ENCODE assay signal across 8 cellular contexts in the genomic region with DNA sequence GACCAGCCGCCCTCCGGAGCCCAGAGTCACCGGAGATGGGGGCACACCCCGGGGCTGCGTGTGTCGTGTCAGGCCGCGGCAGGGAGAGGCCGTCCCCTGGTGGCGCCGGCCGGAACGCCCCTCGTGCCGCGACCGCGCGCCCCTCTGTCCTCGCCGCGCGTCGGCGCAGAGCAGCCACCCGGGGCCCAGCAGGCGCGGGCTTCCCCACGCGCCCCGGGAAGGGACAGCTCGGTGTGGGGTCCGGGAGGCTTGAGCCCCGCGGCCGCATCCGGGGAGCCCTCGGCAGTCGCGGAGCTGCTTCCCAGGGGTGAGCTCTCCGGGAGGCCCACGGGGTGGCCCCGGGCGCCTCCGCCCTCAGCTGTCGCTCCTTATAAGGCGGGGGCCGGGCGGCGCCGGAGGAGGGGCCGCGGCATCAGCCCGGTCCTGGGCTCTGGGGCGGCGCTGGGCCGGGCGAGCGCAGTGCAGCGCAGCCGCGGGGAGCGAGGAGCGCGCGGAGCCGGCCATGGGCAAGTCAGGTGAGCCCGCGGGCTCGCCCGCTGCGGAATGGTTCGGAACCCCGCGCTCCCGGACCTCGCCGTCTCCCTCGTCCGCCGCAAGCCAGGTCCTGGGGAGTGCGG. TPM values are rescaled to one million over a fixed set of nuclear protein-coding genes. Genes with fewer than 3 reads are reported as not detected.
A peak's percentile ranks its signal among the peaks of the same experiment; 100 is the strongest.
DNase-seq lines count a peak whose midpoint lies in the region; ATAC-seq and TF ChIP-seq lines count a peak whose summit lies in the region.

A gene with protein sequence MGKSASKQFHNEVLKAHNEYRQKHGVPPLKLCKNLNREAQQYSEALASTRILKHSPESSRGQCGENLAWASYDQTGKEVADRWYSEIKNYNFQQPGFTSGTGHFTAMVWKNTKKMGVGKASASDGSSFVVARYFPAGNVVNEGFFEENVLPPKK (plus strand): TSS at position 457 of the 617 bp plus-strand sequence. CDS start 46 bp downstream, at position 503.

- peak; percentile 95 for ATAC-seq in GM19328 (IDR thresholded peaks at IDR 0.05; ENCODE audit: unreplicated experiment)
- peak; percentile 83 for ATAC-seq in HG03469 (IDR thresholded peaks at IDR 0.05; ENCODE audit: unreplicated experiment)
- peak; percentile 94 for ATAC-seq in gastroesophageal sphincter

- H3K4me1 ChIP-seq in SJSA1 (replicated peaks) (peaks cover 26% of the 10 kb centered on the region), gastroesophageal sphincter (peaks cover 0 to 54% (median 32%) of the 10 kb centered on the region in 3 donors), neutrophil (ENCODE audit: control insufficient read depth in 1 of 2, insufficient read depth in 1 of 2, low read depth in 1 of 2, low read length in 1 of 2) (peaks cover 51 to 53% of the 10 kb centered on the region in 2 experiments)

- peaks cover 3% of the 10 kb centered on the region; the same call in 1 of the 2 replicates for H3K36me3 ChIP-seq in SJSA1
- H3K36me3 ChIP-seq in gastroesophageal sphincter: no peaks in the 10 kb centered on the region
- no peaks in the 10 kb centered on the region for H3K36me3 ChIP-seq in neutrophil

- WGBS in gastroesophageal sphincter (ENCODE audit: low coverage in 1 of 2), 2 donors: no CpG with 5 or more reads among the region's 82 CpGs

- H3K4me3 ChIP-seq in SJSA1: peak within 1 kb of the TSS; percentile 81
- H3K4me3 ChIP-seq in gastroesophageal sphincter: peak within 1 kb of the TSS; percentile 74 to 94
- H3K4me3 ChIP-seq in neutrophil (ENCODE audit: low read depth in 1 of 2, low read length in 1 of 2): peak within 1 kb of the TSS; percentile 85 to 99

- peak in 3 of 4 experiments; percentile 30 to 54 (median 51) for TF ChIP-seq CTCF in gastroesophageal sphincter (IDR thresholded peaks at IDR 0.05)
- peak; percentile 77 for TF ChIP-seq CTCF in neutrophil (IDR thresholded peaks at IDR 0.05)

- no peak for TF ChIP-seq EP300 in gastroesophageal sphincter (IDR thresholded peaks at IDR 0.05)

- no peaks in the 10 kb centered on the region for H3K27me3 ChIP-seq in SJSA1 (replicated peaks)
- no peaks in the 10 kb centered on the region for H3K27me3 ChIP-seq in gastroesophageal sphincter
- H3K27me3 ChIP-seq in neutrophil: no peaks in the 10 kb centered on the region

- TF ChIP-seq POLR2A in gastroesophageal sphincter (IDR thresholded peaks at IDR 0.05): peak; percentile 92 to 94

- H3K27ac ChIP-seq in SJSA1 (peak within 1 kb of the TSS; percentile 64), gastroesophageal sphincter (peak within 1 kb of the TSS; percentile 70 to 94 (median 92)), neutrophil (peak within 1 kb of the TSS; percentile 100), substantia nigra (ENCODE audit: low read depth, low read length, poor library complexity, severe bottlenecking) (peak within 1 kb of the TSS; percentile 69)

- H3K9me3 ChIP-seq in SJSA1 (replicated peaks) (no peaks in the 10 kb centered on the region), gastroesophageal sphincter (no peaks in the 10 kb centered on the region), neutrophil (no peaks in the 10 kb centered on the region)

- DNase-seq in COLO668 (lab: John Stamatoyannopoulos, UW; ENCODE audit: unreplicated experiment): peak; percentile 17
- peak; percentile 58 to 64 for DNase-seq in SJSA1 (ENCODE audit: low read depth in 1 of 2, low spot score in 2 of 2)
- peak; percentile 67 for DNase-seq in activated gamma-delta T cell treated with anti-CD3 and anti-CD28 coated beads, Interleukin-2, amount 50 U/mL, for 16 hours (ENCODE audit: low read depth)
- peak in 45 of 49 donors; percentile 26 to 85 (median 65) for DNase-seq in substantia nigra (lab: John Stamatoyannopoulos, UW)

RNA-seq across cellular contexts. Expression of the gene that starts here (rescaled TPM):
- 29.8 and 37.3 TPM in 2 replicates for total RNA-seq in SJSA1 (2014; rRNA removed; shearing (Covaris generic))
- total RNA-seq in gastroesophageal sphincter: 10 to 100 TPM; 52.8 to 76.8 (median 59.8) TPM

Comparison
In these comparisons a context has a peak if more than half of its experiments do, and no peak if none do; other contexts are left out.
1. Peak in every context shown above with its lines: DNase-seq, ATAC-seq, H3K4me3 ChIP-seq and H3K27ac ChIP-seq.
2. DNase-seq: peak in every context shown above with its lines; median percentile 67 in activated gamma-delta T cell treated with anti-CD3 and anti-CD28 coated beads, Interleukin-2, amount 50 U/mL, for 16 hours; 65 in substantia nigra; 61 in SJSA1; 17 in COLO668.